In genomic region chr5:80695666-80696065, GRCh38 we compare ENCODE assay signal across 15 cellular contexts. TPM values are rescaled to one million over a fixed set of nuclear protein-coding genes. Genes with fewer than 3 reads are reported as not detected.
A peak's percentile ranks its signal among the peaks of the same experiment; 100 is the strongest.
DNase-seq lines count a peak whose midpoint lies in the region; ATAC-seq lines count a peak whose summit lies in the region.
"Had no signal": no experiment of that assay in that cellular context is flagged by ENCODE, and none has a peak within 500 bp of the region (broad histone marks: within the 10 kb centered on the region; RNA-seq: fewer than 3 reads in every experiment).

No MANE protein-coding gene starts in this region.

- no peaks in the 10 kb centered on the region for H3K27me3 Mint-ChIP-seq in activated CD4-positive, alpha-beta memory T cell treated with anti-CD3 and anti-CD28 coated beads, Interleukin-2, amount 10 ng/mL, durations not matched to agents 7 days and 5 days
- no peaks in the 10 kb centered on the region for H3K27me3 Mint-ChIP-seq in activated CD4-positive, alpha-beta memory T cell treated with anti-CD3 and anti-CD28 coated beads for 36 hours
- no peaks in the 10 kb centered on the region for H3K27me3 Mint-ChIP-seq in T-helper 17 cell

- POLR2A ChIA-PET in activated CD4-positive, alpha-beta memory T cell treated with anti-CD3 and anti-CD28 coated beads, Interleukin-2, amount 10 ng/mL, durations not matched to agents 7 days and 5 days (lab: Charles Lee): no interaction called here
- POLR2A ChIA-PET in activated CD4-positive, alpha-beta memory T cell treated with anti-CD3 and anti-CD28 coated beads for 36 hours (lab: Charles Lee): no interaction called here

- H2BK12ac ChIP-seq in mesenchymal stem cell (ENCODE audit: low read length in 2 of 2): no peak overlapping the region

- H3K79me1 ChIP-seq in mesenchymal stem cell (replicated peaks; ENCODE audit: low read length, poor library complexity, severe bottlenecking): peaks cover 12% of the 10 kb centered on the region

- no peak overlapping the region for H2BK15ac ChIP-seq in mesenchymal stem cell (ENCODE audit: low read depth, poor library complexity, severe bottlenecking)

- 98% methylated on average over 3 of the region's 3 CpGs for WGBS in mesenchymal stem cell

- no peak for DNase-seq in activated CD4-positive, alpha-beta memory T cell treated with anti-CD3 and anti-CD28 coated beads, Interleukin-2, amount 10 ng/mL, durations not matched to agents 7 days and 5 days
- no peak for DNase-seq in activated CD4-positive, alpha-beta memory T cell treated with anti-CD3 and anti-CD28 coated beads for 36 hours
- no peak for DNase-seq in T-helper 17 cell
- no peak for DNase-seq in mesenchymal stem cell
- DNase-seq in NOMO-1 (lab: John Stamatoyannopoulos, UW; ENCODE audit: unreplicated experiment in 2 of 2): no peak
- DNase-seq in germinal center (ENCODE audit: low spot score): no peak
- no peak for DNase-seq in amniotic stem cell (lab: John Stamatoyannopoulos, UW)
- DNase-seq: 8988T; CD8-positive, alpha-beta T cell; DMS 273 treated with DMSO at 0.1 percent for 48 hours; DMS53; GM23248; HCEC 1CT had no signal

- no peak overlapping the region for H3K27ac ChIP-seq in mesenchymal stem cell (ENCODE audit: low read length, poor library complexity, severe bottlenecking)
- H3K27ac ChIP-seq: BLaER1 treated with 17β-estradiol and CSF1 and Interleukin-3, amounts not matched to agents 10 nM and 100 nM; GM23248; HL-60 had no signal

- no peak overlapping the region for H3K4me3 ChIP-seq in mesenchymal stem cell (ENCODE audit: insufficient read depth in 1 of 2, low read depth in 1 of 2, low read length in 2 of 2)
- H3K4me3 ChIP-seq: BLaER1 treated with 17β-estradiol and CSF1 and Interleukin-3, amounts not matched to agents 10 nM and 100 nM; GM23248 had no signal

- H3K23ac ChIP-seq in mesenchymal stem cell (ENCODE audit: low read length in 2 of 2): no peak overlapping the region

- CTCF ChIA-PET in activated CD4-positive, alpha-beta memory T cell treated with anti-CD3 and anti-CD28 coated beads, Interleukin-2, amount 10 ng/mL, durations not matched to agents 7 days and 5 days (lab: Charles Lee): no interaction called here
- CTCF ChIA-PET in activated CD4-positive, alpha-beta memory T cell treated with anti-CD3 and anti-CD28 coated beads for 36 hours (lab: Charles Lee): no interaction called here

- H3K4me1 ChIP-seq in mesenchymal stem cell (ENCODE audit: control insufficient read depth, insufficient read depth, low read depth, low read length): no peaks in the 10 kb centered on the region

- no peak overlapping the region for H3K4me3 Mint-ChIP-seq in activated CD4-positive, alpha-beta memory T cell treated with anti-CD3 and anti-CD28 coated beads, Interleukin-2, amount 10 ng/mL, durations not matched to agents 7 days and 5 days
- H3K4me3 Mint-ChIP-seq in activated CD4-positive, alpha-beta memory T cell treated with anti-CD3 and anti-CD28 coated beads for 36 hours: no peak overlapping the region
- H3K4me3 Mint-ChIP-seq in T-helper 17 cell: no peak overlapping the region
- H3K4me3 Mint-ChIP-seq: CD8-positive, alpha-beta T cell had no signal

- no peak overlapping the region for H3K18ac ChIP-seq in mesenchymal stem cell (ENCODE audit: low read depth in 1 of 2, low read length in 2 of 2)

- no peak overlapping the region for H3K9ac ChIP-seq in mesenchymal stem cell (ENCODE audit: low read length)
- H3K9ac ChIP-seq: BLaER1 treated with 17β-estradiol and CSF1 and Interleukin-3, amounts not matched to agents 10 nM and 100 nM; GM23248 had no signal

- H3K9me3 ChIP-seq in T-helper 17 cell (ENCODE audit: control insufficient read depth, low read length, poor library complexity, severe bottlenecking): no peaks in the 10 kb centered on the region
- no peaks in the 10 kb centered on the region for H3K9me3 ChIP-seq in mesenchymal stem cell (ENCODE audit: control insufficient read depth, low read length)

- peaks cover 10% of the 10 kb centered on the region for H3K4me1 Mint-ChIP-seq in activated CD4-positive, alpha-beta memory T cell treated with anti-CD3 and anti-CD28 coated beads, Interleukin-2, amount 10 ng/mL, durations not matched to agents 7 days and 5 days
- H3K4me1 Mint-ChIP-seq in activated CD4-positive, alpha-beta memory T cell treated with anti-CD3 and anti-CD28 coated beads for 36 hours (ENCODE audit: low read depth): no peaks in the 10 kb centered on the region
- peaks cover 6% of the 10 kb centered on the region for H3K4me1 Mint-ChIP-seq in T-helper 17 cell

- H2BK120ac ChIP-seq in mesenchymal stem cell (ENCODE audit: low read depth, low read length): no peak overlapping the region

- peak overlapping the region; percentile 24 for H2AFZ ChIP-seq in mesenchymal stem cell (ENCODE audit: low read depth, low read length)
- H2AFZ ChIP-seq: GM23248 had no signal

- H3K27me3 ChIP-seq in mesenchymal stem cell (ENCODE audit: control insufficient read depth in 1 of 2, insufficient read depth in 1 of 2, low read length in 2 of 2): no peaks in the 10 kb centered on the region
- H3K27me3 ChIP-seq: BLaER1 treated with 17β-estradiol and CSF1 and Interleukin-3, amounts not matched to agents 10 nM and 100 nM had no signal

- no peaks in the 10 kb centered on the region for H3K9me3 Mint-ChIP-seq in activated CD4-positive, alpha-beta memory T cell treated with anti-CD3 and anti-CD28 coated beads, Interleukin-2, amount 10 ng/mL, durations not matched to agents 7 days and 5 days
- H3K9me3 Mint-ChIP-seq in activated CD4-positive, alpha-beta memory T cell treated with anti-CD3 and anti-CD28 coated beads for 36 hours: no peaks in the 10 kb centered on the region
- H3K9me3 Mint-ChIP-seq: CD8-positive, alpha-beta T cell had no signal

- no peak overlapping the region for H4K8ac ChIP-seq in mesenchymal stem cell (ENCODE audit: low read length)

- peaks cover 18% of the 10 kb centered on the region for H3K36me3 Mint-ChIP-seq in activated CD4-positive, alpha-beta memory T cell treated with anti-CD3 and anti-CD28 coated beads, Interleukin-2, amount 10 ng/mL, durations not matched to agents 7 days and 5 days (ENCODE audit: low read depth)
- H3K36me3 Mint-ChIP-seq in activated CD4-positive, alpha-beta memory T cell treated with anti-CD3 and anti-CD28 coated beads for 36 hours: peaks cover 3% of the 10 kb centered on the region
- H3K36me3 Mint-ChIP-seq in T-helper 17 cell (ENCODE audit: low read depth): peaks cover 8% of the 10 kb centered on the region

- ATAC-seq in T-helper 17 cell: no peak
- ATAC-seq: CD8-positive, alpha-beta T cell had no signal

- no peak overlapping the region for H3K4me2 ChIP-seq in mesenchymal stem cell (ENCODE audit: low read length, poor library complexity, severe bottlenecking)

- no peak overlapping the region for H3K14ac ChIP-seq in mesenchymal stem cell (ENCODE audit: low read length in 2 of 2)

- intact Hi-C loops in activated CD4-positive, alpha-beta memory T cell treated with anti-CD3 and anti-CD28 coated beads for 36 hours (cut with micrococcal nuclease): no loop called here

- H3K36me3 ChIP-seq in mesenchymal stem cell (ENCODE audit: control insufficient read depth in 1 of 2, insufficient read depth in 2 of 2, low read depth in 1 of 2, low read length in 2 of 2): peaks cover 0 to 2% of the 10 kb centered on the region in 2 experiments

- H2AK5ac ChIP-seq in mesenchymal stem cell (ENCODE audit: low read length, severe bottlenecking): no peak overlapping the region

- no peak overlapping the region for H3K4ac ChIP-seq in mesenchymal stem cell (ENCODE audit: low read depth in 1 of 2, low read length in 2 of 2)

- H3K27ac Mint-ChIP-seq in activated CD4-positive, alpha-beta memory T cell treated with anti-CD3 and anti-CD28 coated beads, Interleukin-2, amount 10 ng/mL, durations not matched to agents 7 days and 5 days: peak overlapping the region; percentile 14
- H3K27ac Mint-ChIP-seq in activated CD4-positive, alpha-beta memory T cell treated with anti-CD3 and anti-CD28 coated beads for 36 hours: no peak overlapping the region
- peak overlapping the region; percentile 34 for H3K27ac Mint-ChIP-seq in T-helper 17 cell
- H3K27ac Mint-ChIP-seq: CD8-positive, alpha-beta T cell had no signal

- H4K91ac ChIP-seq in mesenchymal stem cell (ENCODE audit: low read length): no peak overlapping the region

- H2BK5ac ChIP-seq in mesenchymal stem cell (ENCODE audit: low read depth, low read length, poor library complexity, severe bottlenecking): no peak overlapping the region

RNA-seq across cellular contexts. Expression of gene DHFR, which starts 40.9 kb away (rescaled TPM):
- 10 to 100 TPM; 62.6 to 67.2 TPM for total RNA-seq in activated CD4-positive, alpha-beta memory T cell treated with anti-CD3 and anti-CD28 coated beads, Interleukin-2, amount 10 ng/mL, durations not matched to agents 7 days and 5 days
- 100 to 1,000 TPM; 108 to 110 TPM for total RNA-seq in activated CD4-positive, alpha-beta memory T cell treated with anti-CD3 and anti-CD28 coated beads for 36 hours
- 1 to 10 TPM; 5.7 to 8.3 TPM for total RNA-seq in T-helper 17 cell
- 16.2 TPM for polyA plus RNA-seq in mesenchymal stem cell (2013, experiment 1 of 2)
- polyA plus RNA-seq in mesenchymal stem cell (2013, experiment 2 of 2): 18.2 TPM

RNA-seq across cellular contexts. Expression of gene MSH3, which starts 41.2 kb away (rescaled TPM):
- 10 to 100 TPM; 20.1 to 21.2 TPM for total RNA-seq in activated CD4-positive, alpha-beta memory T cell treated with anti-CD3 and anti-CD28 coated beads, Interleukin-2, amount 10 ng/mL, durations not matched to agents 7 days and 5 days
- total RNA-seq in activated CD4-positive, alpha-beta memory T cell treated with anti-CD3 and anti-CD28 coated beads for 36 hours: 10 to 100 TPM; 23.2 to 23.6 TPM
- 10 to 100 TPM; 12.6 to 17.2 TPM for total RNA-seq in T-helper 17 cell
- polyA plus RNA-seq in mesenchymal stem cell (2013, experiment 1 of 2): 9.4 TPM
- polyA plus RNA-seq in mesenchymal stem cell (2013, experiment 2 of 2): 9.3 TPM

Comparison
In these comparisons a context has a peak if more than half of its experiments do, and no peak if none do; other contexts are left out.
1. RNA of gene DHFR, which starts 40.9 kb away (total RNA-seq): 108 to 110 TPM in activated CD4-positive, alpha-beta memory T cell treated with anti-CD3 and anti-CD28 coated beads for 36 hours and 62.6 to 67.2 TPM in activated CD4-positive, alpha-beta memory T cell treated with anti-CD3 and anti-CD28 coated beads, Interleukin-2, amount 10 ng/mL, durations not matched to agents 7 days and 5 days; 5.7 to 8.3 TPM in T-helper 17 cell; every median in the first group is over 4 times any median in the second.